ENCODE assay signal across 10 cellular contexts in genomic region chr13:98909016-98909415, GRCh38.
DNase-seq lines count a peak whose midpoint lies in the region; ATAC-seq and TF ChIP-seq lines count a peak whose summit lies in the region.
"Had no signal": no experiment of that assay in that cellular context is flagged by ENCODE, and none has a peak within 500 bp of the region (broad histone marks: within the 10 kb centered on the region; RNA-seq: fewer than 3 reads in every experiment).

No MANE protein-coding gene starts in this region.

- peak overlapping the region; percentile 28 to 51 for H3K27ac ChIP-seq in right atrium auricular region
- peak overlapping the region; percentile 40 for H3K27ac ChIP-seq in upper lobe of right lung

- no peaks in the 10 kb centered on the region for H3K9me3 ChIP-seq in right atrium auricular region
- no peaks in the 10 kb centered on the region for H3K9me3 ChIP-seq in upper lobe of right lung
- no peaks in the 10 kb centered on the region for H3K9me3 ChIP-seq in MG63
- H3K9me3 ChIP-seq: thoracic aorta had no signal

- H3K36me3 ChIP-seq in right atrium auricular region (peaks cover 8% of the 10 kb centered on the region), upper lobe of right lung (peaks cover 1% of the 10 kb centered on the region), MG63 (no peaks in the 10 kb centered on the region)
- H3K36me3 ChIP-seq: thoracic aorta had no signal

- ATAC-seq in Right ventricle myocardium inferior (no peak), upper lobe of right lung (no peak), HG02938 (IDR thresholded peaks at IDR 0.05; ENCODE audit: unreplicated experiment) (no peak)

- no peak overlapping the region for H3K4me3 ChIP-seq in right atrium auricular region
- no peak overlapping the region for H3K4me3 ChIP-seq in upper lobe of right lung
- no peak overlapping the region for H3K4me3 ChIP-seq in MG63
- H3K4me3 ChIP-seq: thoracic aorta had no signal

- intact Hi-C loops in Right ventricle myocardium inferior (cut with DNase I), result no loop called here
- intact Hi-C loops in upper lobe of right lung (cut with DNase I), result no loop called here

- H3K4me1 ChIP-seq in right atrium auricular region, result peaks cover 0 to 17% of the 10 kb centered on the region in 2 donors
- peaks cover 3% of the 10 kb centered on the region for H3K4me1 ChIP-seq in upper lobe of right lung

- no peaks in the 10 kb centered on the region for H3K27me3 ChIP-seq in right atrium auricular region
- H3K27me3 ChIP-seq in upper lobe of right lung, result no peaks in the 10 kb centered on the region
- H3K27me3 ChIP-seq in MG63, result no peaks in the 10 kb centered on the region

- DNase-seq in right atrium auricular region (ENCODE audit: low spot score), result no peak
- DNase-seq in Right ventricle myocardium inferior (ENCODE audit: missing footprints), result no peak
- DNase-seq in activated naive CD4-positive, alpha-beta T cell treated with anti-CD3 and anti-CD28 coated beads, Interleukin-2, amount 50 U/mL, for 16 hours, result peak; percentile 35
- peak; percentile 70 for DNase-seq in islet precursor cell
- DNase-seq in upper lobe of right lung, result no peak
- no peak for DNase-seq in MG63
- DNase-seq in DMS53 treated with DMSO at 0.1 percent for 48 hours (lab: John Stamatoyannopoulos, UW; ENCODE audit: unreplicated experiment), result no peak
- DNase-seq: NCI-H1694 treated with DMSO at 0.1 percent for 48 hours had no signal

- TF ChIP-seq CTCF in right atrium auricular region (IDR thresholded peaks at IDR 0.05) (no peak), upper lobe of right lung (IDR thresholded peaks at IDR 0.05) (no peak)

Comparison
In these comparisons a context has a peak if more than half of its experiments do, and no peak if none do; other contexts are left out.
1. DNase-seq: peak in activated naive CD4-positive, alpha-beta T cell treated with anti-CD3 and anti-CD28 coated beads, Interleukin-2, amount 50 U/mL, for 16 hours (single experiment) and islet precursor cell (single experiment); none in right atrium auricular region (single experiment), Right ventricle myocardium inferior (single experiment), upper lobe of right lung (single experiment), MG63 (single experiment) and DMS53 treated with DMSO at 0.1 percent for 48 hours (single experiment).